1 cellular context compared by ENCODE assay signal in the genomic region with DNA sequence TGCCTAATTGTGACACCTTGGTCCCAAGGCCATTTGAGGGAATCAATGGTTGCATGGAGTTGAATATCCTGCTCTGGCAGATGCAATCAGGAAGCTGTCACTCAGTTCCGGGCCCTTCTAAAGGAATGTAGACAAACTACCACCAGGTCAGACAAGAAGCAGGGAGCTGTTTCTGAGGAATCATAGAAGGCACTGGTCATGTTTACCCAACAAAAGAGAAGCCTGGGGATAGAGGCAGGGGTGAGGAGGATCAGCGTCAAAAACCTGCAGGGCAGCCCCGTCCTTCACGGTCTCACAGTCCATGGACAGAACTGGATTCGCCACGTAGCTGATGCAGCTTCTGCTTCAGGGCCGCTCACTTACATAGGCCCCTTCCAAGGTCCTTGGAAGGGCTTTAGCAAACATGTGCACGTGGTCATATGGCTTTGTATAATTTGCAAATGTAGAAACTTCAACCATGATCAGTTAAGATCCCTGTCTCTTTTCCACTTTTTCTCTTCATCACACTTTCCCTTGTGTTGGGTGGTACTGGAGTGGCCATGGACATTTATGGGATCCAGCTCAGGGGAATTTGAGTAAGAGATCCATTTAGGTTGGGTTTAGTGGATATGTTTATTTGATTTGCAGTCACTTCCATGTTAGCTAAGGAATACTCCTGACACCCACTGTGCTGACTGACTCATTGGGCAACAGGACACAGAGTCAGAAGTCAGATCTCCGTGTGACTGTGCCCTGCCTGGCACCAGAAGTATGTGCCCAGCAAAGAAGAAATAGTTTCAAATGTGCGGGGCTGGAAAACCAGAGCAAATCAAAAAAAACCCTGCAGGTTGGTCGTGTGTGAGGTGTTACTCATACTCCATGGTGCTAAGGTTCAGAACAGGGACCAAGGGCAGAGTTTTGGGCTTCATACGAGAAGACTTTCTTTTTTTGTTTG.
A peak's percentile ranks its signal among the peaks of the same experiment; 100 is the strongest.
TF ChIP-seq lines count a peak whose summit lies in the region.

No MANE protein-coding gene starts in this region.

TF ChIP-seq in HepG2, 621 proteins besides CTCF, POLR2A, EP300 and RAD21 (continued from another document and continues in another):
- TF ChIP-seq, protein P1, sequence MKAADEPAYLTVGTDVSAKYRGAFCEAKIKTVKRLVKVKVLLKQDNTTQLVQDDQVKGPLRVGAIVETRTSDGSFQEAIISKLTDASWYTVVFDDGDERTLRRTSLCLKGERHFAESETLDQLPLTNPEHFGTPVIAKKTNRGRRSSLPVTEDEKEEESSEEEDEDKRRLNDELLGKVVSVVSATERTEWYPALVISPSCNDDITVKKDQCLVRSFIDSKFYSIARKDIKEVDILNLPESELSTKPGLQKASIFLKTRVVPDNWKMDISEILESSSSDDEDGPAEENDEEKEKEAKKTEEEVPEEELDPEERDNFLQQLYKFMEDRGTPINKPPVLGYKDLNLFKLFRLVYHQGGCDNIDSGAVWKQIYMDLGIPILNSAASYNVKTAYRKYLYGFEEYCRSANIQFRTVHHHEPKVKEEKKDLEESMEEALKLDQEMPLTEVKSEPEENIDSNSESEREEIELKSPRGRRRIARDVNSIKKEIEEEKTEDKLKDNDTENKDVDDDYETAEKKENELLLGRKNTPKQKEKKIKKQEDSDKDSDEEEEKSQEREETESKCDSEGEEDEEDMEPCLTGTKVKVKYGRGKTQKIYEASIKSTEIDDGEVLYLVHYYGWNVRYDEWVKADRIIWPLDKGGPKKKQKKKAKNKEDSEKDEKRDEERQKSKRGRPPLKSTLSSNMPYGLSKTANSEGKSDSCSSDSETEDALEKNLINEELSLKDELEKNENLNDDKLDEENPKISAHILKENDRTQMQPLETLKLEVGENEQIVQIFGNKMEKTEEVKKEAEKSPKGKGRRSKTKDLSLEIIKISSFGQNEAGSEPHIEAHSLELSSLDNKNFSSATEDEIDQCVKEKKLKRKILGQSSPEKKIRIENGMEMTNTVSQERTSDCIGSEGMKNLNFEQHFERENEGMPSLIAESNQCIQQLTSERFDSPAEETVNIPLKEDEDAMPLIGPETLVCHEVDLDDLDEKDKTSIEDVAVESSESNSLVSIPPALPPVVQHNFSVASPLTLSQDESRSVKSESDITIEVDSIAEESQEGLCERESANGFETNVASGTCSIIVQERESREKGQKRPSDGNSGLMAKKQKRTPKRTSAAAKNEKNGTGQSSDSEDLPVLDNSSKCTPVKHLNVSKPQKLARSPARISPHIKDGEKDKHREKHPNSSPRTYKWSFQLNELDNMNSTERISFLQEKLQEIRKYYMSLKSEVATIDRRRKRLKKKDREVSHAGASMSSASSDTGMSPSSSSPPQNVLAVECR (CRISPR knock-in tag; IDR thresholded peaks at IDR 0.05; ENCODE audit: borderline replicate concordance), result no peak
- TF ChIP-seq MAF1 (CRISPR knock-in tag; IDR thresholded peaks at IDR 0.05; ENCODE audit: borderline replicate concordance) (no peak), ZBTB8A (CRISPR knock-in tag; IDR thresholded peaks at IDR 0.05; ENCODE audit: borderline replicate concordance, low read depth) (no peak), GTF2F1 (IDR thresholded peaks at IDR 0.05; ENCODE audit: low read length) (no peak), SUZ12 (IDR thresholded peaks at IDR 0.05; ENCODE audit: low read depth, low read length) (no peak), CREB1 (IDR thresholded peaks at IDR 0.05) (no peak), CREB1 (CRISPR knock-in tag; IDR thresholded peaks at IDR 0.05) (no peak), ZNF333 (CRISPR knock-in tag; IDR thresholded peaks at IDR 0.05; ENCODE audit: borderline replicate concordance) (no peak), BHLHE40 (IDR thresholded peaks at IDR 0.05; ENCODE audit: low read length) (peak; percentile 66; the same call in 1 of the 2 replicates), IRX3 (CRISPR knock-in tag; IDR thresholded peaks at IDR 0.05; ENCODE audit: borderline replicate concordance, low read depth) (no peak), MEIS1 (CRISPR knock-in tag; IDR thresholded peaks at IDR 0.05; ENCODE audit: borderline replicate concordance) (peak; percentile 50; the same call in 1 of the 2 replicates), SCMH1 (CRISPR knock-in tag; IDR thresholded peaks at IDR 0.05; ENCODE audit: borderline replicate concordance) (no peak), ZNF205 (CRISPR knock-in tag; IDR thresholded peaks at IDR 0.05) (peak; percentile 18; the same call in 1 of the 2 replicates), TGIF2 (CRISPR knock-in tag; IDR thresholded peaks at IDR 0.05) (0 out of 2 replicates have a peak, but pooled peaks have one; percentile 42), RXRA (CRISPR knock-in tag; IDR thresholded peaks at IDR 0.05) (no peak), HDAC2 (CRISPR knock-in tag; IDR thresholded peaks at IDR 0.05) (peak; percentile 13; the same call in 1 of the 2 replicates), TARDBP (CRISPR knock-in tag; IDR thresholded peaks at IDR 0.05) (no peak), ZNF724P (CRISPR knock-in tag; IDR thresholded peaks at IDR 0.05; ENCODE audit: borderline replicate concordance) (no peak), ZSCAN29 (CRISPR knock-in tag; conservative IDR thresholded peaks at IDR 0.05) (0 out of 2 replicates have a peak, but pooled peaks have one; percentile 57), HOXA3 (CRISPR knock-in tag; IDR thresholded peaks at IDR 0.05) (no peak), SMC3 (IDR thresholded peaks at IDR 0.05; ENCODE audit: low read length) (0 out of 2 replicates have a peak, but pooled peaks have one; percentile 11), GATAD2A (CRISPR knock-in tag; IDR thresholded peaks at IDR 0.05) (peak; percentile 40), EEA1 (CRISPR knock-in tag; IDR thresholded peaks at IDR 0.05; ENCODE audit: borderline replicate concordance) (no peak), DNMT1 (CRISPR knock-in tag; IDR thresholded peaks at IDR 0.05) (no peak), ZC3H4 (CRISPR knock-in tag; IDR thresholded peaks at IDR 0.05; ENCODE audit: borderline replicate concordance) (no peak), ZNF510 (CRISPR knock-in tag; IDR thresholded peaks at IDR 0.05; ENCODE audit: low read depth) (no peak), ZSCAN30 (CRISPR knock-in tag; IDR thresholded peaks at IDR 0.05) (no peak), HIVEP1 (CRISPR knock-in tag; IDR thresholded peaks at IDR 0.05) (no peak), ZNF331 (CRISPR knock-in tag; IDR thresholded peaks at IDR 0.05) (no peak), KLF11 (CRISPR knock-in tag; IDR thresholded peaks at IDR 0.05) (no peak), KLF15 (CRISPR knock-in tag; IDR thresholded peaks at IDR 0.05; ENCODE audit: borderline replicate concordance) (no peak), PLRG1 (conservative IDR thresholded peaks at IDR 0.05) (no peak), JUND (CRISPR knock-in tag; IDR thresholded peaks at IDR 0.05) (no peak), ZMYM4 (CRISPR knock-in tag; IDR thresholded peaks at IDR 0.05) (no peak), ZNF143 (CRISPR knock-in tag; IDR thresholded peaks at IDR 0.05) (no peak), SAP130 (CRISPR knock-in tag; IDR thresholded peaks at IDR 0.05; ENCODE audit: low read depth) (peak; percentile 19; the same call in 1 of the 2 replicates), ZKSCAN1 (IDR thresholded peaks at IDR 0.05; ENCODE audit: low read length) (no peak), ELF1 (CRISPR knock-in tag; IDR thresholded peaks at IDR 0.05) (no peak)
- TF ChIP-seq, protein P2, sequence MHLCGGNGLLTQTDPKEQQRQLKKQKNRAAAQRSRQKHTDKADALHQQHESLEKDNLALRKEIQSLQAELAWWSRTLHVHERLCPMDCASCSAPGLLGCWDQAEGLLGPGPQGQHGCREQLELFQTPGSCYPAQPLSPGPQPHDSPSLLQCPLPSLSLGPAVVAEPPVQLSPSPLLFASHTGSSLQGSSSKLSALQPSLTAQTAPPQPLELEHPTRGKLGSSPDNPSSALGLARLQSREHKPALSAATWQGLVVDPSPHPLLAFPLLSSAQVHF (CRISPR knock-in tag; IDR thresholded peaks at IDR 0.05), result no peak
- TF ChIP-seq, protein P3, sequence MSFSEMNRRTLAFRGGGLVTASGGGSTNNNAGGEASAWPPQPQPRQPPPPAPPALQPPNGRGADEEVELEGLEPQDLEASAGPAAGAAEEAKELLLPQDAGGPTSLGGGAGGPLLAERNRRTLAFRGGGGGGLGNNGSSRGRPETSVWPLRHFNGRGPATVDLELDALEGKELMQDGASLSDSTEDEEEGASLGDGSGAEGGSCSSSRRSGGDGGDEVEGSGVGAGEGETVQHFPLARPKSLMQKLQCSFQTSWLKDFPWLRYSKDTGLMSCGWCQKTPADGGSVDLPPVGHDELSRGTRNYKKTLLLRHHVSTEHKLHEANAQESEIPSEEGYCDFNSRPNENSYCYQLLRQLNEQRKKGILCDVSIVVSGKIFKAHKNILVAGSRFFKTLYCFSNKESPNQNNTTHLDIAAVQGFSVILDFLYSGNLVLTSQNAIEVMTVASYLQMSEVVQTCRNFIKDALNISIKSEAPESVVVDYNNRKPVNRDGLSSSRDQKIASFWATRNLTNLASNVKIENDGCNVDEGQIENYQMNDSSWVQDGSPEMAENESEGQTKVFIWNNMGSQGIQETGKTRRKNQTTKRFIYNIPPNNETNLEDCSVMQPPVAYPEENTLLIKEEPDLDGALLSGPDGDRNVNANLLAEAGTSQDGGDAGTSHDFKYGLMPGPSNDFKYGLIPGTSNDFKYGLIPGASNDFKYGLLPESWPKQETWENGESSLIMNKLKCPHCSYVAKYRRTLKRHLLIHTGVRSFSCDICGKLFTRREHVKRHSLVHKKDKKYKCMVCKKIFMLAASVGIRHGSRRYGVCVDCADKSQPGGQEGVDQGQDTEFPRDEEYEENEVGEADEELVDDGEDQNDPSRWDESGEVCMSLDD (CRISPR knock-in tag; IDR thresholded peaks at IDR 0.05; ENCODE audit: borderline replicate concordance), result no peak
- TF ChIP-seq, protein P4, sequence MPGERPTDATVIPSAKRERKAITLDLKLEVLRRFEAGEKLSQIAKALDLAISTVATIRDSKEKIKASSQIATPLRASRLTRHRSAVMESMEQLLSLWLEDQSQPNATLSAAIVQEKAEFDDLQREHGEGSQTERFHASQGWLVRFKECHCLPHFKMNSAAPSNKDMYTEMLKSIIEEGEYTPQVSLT (CRISPR knock-in tag; IDR thresholded peaks at IDR 0.05; ENCODE audit: borderline replicate concordance, low read depth), result no peak
- TF ChIP-seq, protein P5, sequence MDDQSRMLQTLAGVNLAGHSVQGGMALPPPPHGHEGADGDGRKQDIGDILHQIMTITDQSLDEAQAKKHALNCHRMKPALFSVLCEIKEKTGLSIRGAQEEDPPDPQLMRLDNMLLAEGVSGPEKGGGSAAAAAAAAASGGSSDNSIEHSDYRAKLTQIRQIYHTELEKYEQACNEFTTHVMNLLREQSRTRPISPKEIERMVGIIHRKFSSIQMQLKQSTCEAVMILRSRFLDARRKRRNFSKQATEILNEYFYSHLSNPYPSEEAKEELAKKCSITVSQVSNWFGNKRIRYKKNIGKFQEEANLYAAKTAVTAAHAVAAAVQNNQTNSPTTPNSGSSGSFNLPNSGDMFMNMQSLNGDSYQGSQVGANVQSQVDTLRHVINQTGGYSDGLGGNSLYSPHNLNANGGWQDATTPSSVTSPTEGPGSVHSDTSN (CRISPR knock-in tag; IDR thresholded peaks at IDR 0.05; ENCODE audit: borderline replicate concordance), result no peak
- TF ChIP-seq, protein P6, sequence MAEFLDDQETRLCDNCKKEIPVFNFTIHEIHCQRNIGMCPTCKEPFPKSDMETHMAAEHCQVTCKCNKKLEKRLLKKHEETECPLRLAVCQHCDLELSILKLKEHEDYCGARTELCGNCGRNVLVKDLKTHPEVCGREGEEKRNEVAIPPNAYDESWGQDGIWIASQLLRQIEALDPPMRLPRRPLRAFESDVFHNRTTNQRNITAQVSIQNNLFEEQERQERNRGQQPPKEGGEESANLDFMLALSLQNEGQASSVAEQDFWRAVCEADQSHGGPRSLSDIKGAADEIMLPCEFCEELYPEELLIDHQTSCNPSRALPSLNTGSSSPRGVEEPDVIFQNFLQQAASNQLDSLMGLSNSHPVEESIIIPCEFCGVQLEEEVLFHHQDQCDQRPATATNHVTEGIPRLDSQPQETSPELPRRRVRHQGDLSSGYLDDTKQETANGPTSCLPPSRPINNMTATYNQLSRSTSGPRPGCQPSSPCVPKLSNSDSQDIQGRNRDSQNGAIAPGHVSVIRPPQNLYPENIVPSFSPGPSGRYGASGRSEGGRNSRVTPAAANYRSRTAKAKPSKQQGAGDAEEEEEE (CRISPR knock-in tag; IDR thresholded peaks at IDR 0.05; ENCODE audit: borderline replicate concordance), result no peak
- TF ChIP-seq, protein P7, sequence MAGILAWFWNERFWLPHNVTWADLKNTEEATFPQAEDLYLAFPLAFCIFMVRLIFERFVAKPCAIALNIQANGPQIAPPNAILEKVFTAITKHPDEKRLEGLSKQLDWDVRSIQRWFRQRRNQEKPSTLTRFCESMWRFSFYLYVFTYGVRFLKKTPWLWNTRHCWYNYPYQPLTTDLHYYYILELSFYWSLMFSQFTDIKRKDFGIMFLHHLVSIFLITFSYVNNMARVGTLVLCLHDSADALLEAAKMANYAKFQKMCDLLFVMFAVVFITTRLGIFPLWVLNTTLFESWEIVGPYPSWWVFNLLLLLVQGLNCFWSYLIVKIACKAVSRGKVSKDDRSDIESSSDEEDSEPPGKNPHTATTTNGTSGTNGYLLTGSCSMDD (CRISPR knock-in tag; IDR thresholded peaks at IDR 0.05), result no peak
- TF ChIP-seq, protein P8, sequence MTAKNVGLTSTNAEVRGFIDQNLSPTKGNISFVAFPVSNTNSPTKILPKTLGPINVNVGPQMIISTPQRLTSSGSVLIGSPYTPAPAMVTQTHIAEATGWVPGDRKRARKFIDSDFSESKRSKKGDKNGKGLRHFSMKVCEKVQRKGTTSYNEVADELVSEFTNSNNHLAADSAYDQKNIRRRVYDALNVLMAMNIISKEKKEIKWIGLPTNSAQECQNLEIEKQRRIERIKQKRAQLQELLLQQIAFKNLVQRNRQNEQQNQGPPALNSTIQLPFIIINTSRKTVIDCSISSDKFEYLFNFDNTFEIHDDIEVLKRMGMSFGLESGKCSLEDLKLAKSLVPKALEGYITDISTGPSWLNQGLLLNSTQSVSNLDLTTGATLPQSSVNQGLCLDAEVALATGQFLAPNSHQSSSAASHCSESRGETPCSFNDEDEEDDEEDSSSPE (CRISPR knock-in tag; IDR thresholded peaks at IDR 0.05), result no peak
- TF ChIP-seq, protein P9, sequence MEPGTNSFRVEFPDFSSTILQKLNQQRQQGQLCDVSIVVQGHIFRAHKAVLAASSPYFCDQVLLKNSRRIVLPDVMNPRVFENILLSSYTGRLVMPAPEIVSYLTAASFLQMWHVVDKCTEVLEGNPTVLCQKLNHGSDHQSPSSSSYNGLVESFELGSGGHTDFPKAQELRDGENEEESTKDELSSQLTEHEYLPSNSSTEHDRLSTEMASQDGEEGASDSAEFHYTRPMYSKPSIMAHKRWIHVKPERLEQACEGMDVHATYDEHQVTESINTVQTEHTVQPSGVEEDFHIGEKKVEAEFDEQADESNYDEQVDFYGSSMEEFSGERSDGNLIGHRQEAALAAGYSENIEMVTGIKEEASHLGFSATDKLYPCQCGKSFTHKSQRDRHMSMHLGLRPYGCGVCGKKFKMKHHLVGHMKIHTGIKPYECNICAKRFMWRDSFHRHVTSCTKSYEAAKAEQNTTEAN (CRISPR knock-in tag; conservative IDR thresholded peaks at IDR 0.05), result no peak
- TF ChIP-seq, protein P10, sequence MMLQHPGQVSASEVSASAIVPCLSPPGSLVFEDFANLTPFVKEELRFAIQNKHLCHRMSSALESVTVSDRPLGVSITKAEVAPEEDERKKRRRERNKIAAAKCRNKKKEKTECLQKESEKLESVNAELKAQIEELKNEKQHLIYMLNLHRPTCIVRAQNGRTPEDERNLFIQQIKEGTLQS (CRISPR knock-in tag; IDR thresholded peaks at IDR 0.05), result no peak
